ENCODE assay signal across 1 cellular context in genomic region chr10:91567815-91568214, GRCh38.
TF ChIP-seq lines count a peak whose summit lies in the region.

No MANE protein-coding gene starts in this region.

TF ChIP-seq in WTC11, 78 proteins besides CTCF, POLR2A, EP300 and RAD21 (continued from another document):
- TF ChIP-seq IRF1 (CRISPR knock-in tag; IDR thresholded peaks at IDR 0.05) (no peak), E2F4 (CRISPR knock-in tag; IDR thresholded peaks at IDR 0.05; ENCODE audit: borderline replicate concordance, low read depth) (no peak), MYBL2 (CRISPR knock-in tag; IDR thresholded peaks at IDR 0.05) (no peak), CREM (CRISPR knock-in tag; IDR thresholded peaks at IDR 0.05) (no peak), SP1 (CRISPR knock-in tag; conservative IDR thresholded peaks at IDR 0.05) (no peak), ZSCAN18 (CRISPR knock-in tag; IDR thresholded peaks at IDR 0.05) (no peak), ZNF532 (CRISPR knock-in tag; IDR thresholded peaks at IDR 0.05; ENCODE audit: borderline replicate concordance) (no peak), JAZF1 (CRISPR knock-in tag; IDR thresholded peaks at IDR 0.05) (no peak), MLX (CRISPR knock-in tag; IDR thresholded peaks at IDR 0.05) (no peak)
